ENCODE assay signal across 4 cellular contexts in genomic region chr1:25596641-25597040, GRCh38. TPM values are rescaled to one million over a fixed set of nuclear protein-coding genes. Genes with fewer than 3 reads are reported as not detected.
A peak's percentile ranks its signal among the peaks of the same experiment; 100 is the strongest.
DNase-seq lines count a peak whose midpoint lies in the region; ATAC-seq, FAIRE-seq and TF ChIP-seq lines count a peak whose summit lies in the region.
"Not testable (repeated sequence)": the region's sequence is repeated elsewhere in the genome, so short reads cannot be mapped to it uniquely, and the experiment has no call there.

No MANE protein-coding gene starts in this region.

- intact Hi-C loops in HCT116 (cut with micrococcal nuclease); spleen (cut with DNase I; ENCODE audit: low total_unique reads): not testable (repeated sequence)

- H2BK12ac ChIP-seq in H1 (ENCODE audit: low read depth, low read length): not testable (repeated sequence)

- not testable (repeated sequence) for H3K14ac ChIP-seq in H1 (ENCODE audit: insufficient read length)

- FAIRE-seq in H1 (lab: Jason Lieb, UNC): not testable (repeated sequence)

- not testable (repeated sequence) for TF ChIP-seq RAD21 in HCT116 (IDR thresholded peaks at IDR 0.05; ENCODE audit: low read depth); Ishikawa (IDR thresholded peaks at IDR 0.05; ENCODE audit: low read depth); H1 (IDR thresholded peaks at IDR 0.05 in 1 of 2, conservative IDR thresholded peaks at IDR 0.05 in 1 of 2; ENCODE audit: low read depth in 2 of 2, low read length in 2 of 2)

- not testable (repeated sequence) for H3K23ac ChIP-seq in H1 (ENCODE audit: insufficient read length)

- not testable (repeated sequence) for TF ChIP-seq CTCF in HCT116 (IDR thresholded peaks at IDR 0.05 in 2 of 3, conservative IDR thresholded peaks at IDR 0.05 in 1 of 3; ENCODE audit: borderline replicate concordance in 1 of 3, insufficient read depth in 1 of 3, low read depth in 2 of 3, low read length in 2 of 3); H1 (IDR thresholded peaks at IDR 0.05; ENCODE audit: control extremely low read depth in 1 of 3, insufficient read depth in 1 of 3, low read depth in 1 of 3, low read length in 3 of 3); spleen (IDR thresholded peaks at IDR 0.05 in 8 of 11, conservative IDR thresholded peaks at IDR 0.05 in 3 of 11)

- not testable (repeated sequence) for H2BK120ac ChIP-seq in H1 (replicated peaks; ENCODE audit: low read depth, low read length)

- not testable (repeated sequence) for H3K56ac ChIP-seq in H1 (replicated peaks; ENCODE audit: insufficient read length, low read depth, low read length)

- not testable (repeated sequence) for H3K4me2 ChIP-seq in HCT116 (ENCODE audit: low read length); H1 (ENCODE audit: insufficient read depth in 1 of 2, low read depth in 2 of 2, low read length in 2 of 2)

- DNase-seq in HCT116 (ENCODE audit: low read depth, low spot score); H1 (ENCODE audit: low read depth in 1 of 2, low spot score in 2 of 2): not testable (repeated sequence)
- peak; percentile 18 for DNase-seq in spleen

- not testable (repeated sequence) for H2BK5ac ChIP-seq in H1 (ENCODE audit: low read depth, low read length)

- RAD21 ChIA-PET in HCT116 (lab: Charles Lee; ENCODE audit: low non-redundant PET in 1 of 2, low total read pairs in 2 of 2, uncharacterized antibody in 2 of 2, unreplicated experiment in 2 of 2): not testable (repeated sequence)

- H3K9me3 ChIP-seq in HCT116 (ENCODE audit: control insufficient read depth in 1 of 2, insufficient read depth in 1 of 2, low read depth in 1 of 2, low read length in 2 of 2); H1 (ENCODE audit: insufficient read depth in 2 of 2, low read depth in 1 of 2, low read length in 1 of 2); spleen: not testable (repeated sequence)

- ATAC-seq in HCT116: not testable (repeated sequence)

- not testable (repeated sequence) for H3K4ac ChIP-seq in H1 (replicated peaks; ENCODE audit: insufficient read length, low read depth, low read length)

- not testable (repeated sequence) for H3K9me2 ChIP-seq in HCT116 (ENCODE audit: insufficient read depth)

- 91% methylated on average over 5 of the region's 5 CpGs; no CpG with 5 or more reads in 1 of the 2 experiments for WGBS in H1 (ENCODE audit: extremely low coverage in 1 of 2, insufficient coverage in 1 of 2, insufficient read length in 1 of 2, insufficient replicate concordance in 2 of 2, low coverage in 1 of 2, low lambda C conversion rate in 2 of 2, missing lambda C conversion rate in 1 of 2), 2 experiments
- 88 to 99% (median 90%) methylated on average over 5 of the region's 5 CpGs for WGBS in spleen, 5 donors

- H3K27me3 ChIP-seq in HCT116 (ENCODE audit: insufficient read depth, low read length); H1 (replicated peaks in 1 of 4; ENCODE audit: control insufficient read depth in 3 of 4, extremely low read depth in 1 of 4, insufficient read depth in 3 of 4, low read length in 3 of 4); spleen (replicated peaks in 1 of 7): not testable (repeated sequence)

- not testable (repeated sequence) for H3K79me1 ChIP-seq in H1 (ENCODE audit: low read depth, low read length)

- not testable (repeated sequence) for H3K4me1 ChIP-seq in HCT116 (ENCODE audit: control insufficient read depth in 1 of 2, insufficient read depth in 2 of 2, low read length in 2 of 2); H1 (replicated peaks in 1 of 4; ENCODE audit: control insufficient read depth in 3 of 4, insufficient read depth in 4 of 4, low read length in 3 of 4); spleen

- not testable (repeated sequence) for H4K8ac ChIP-seq in H1 (ENCODE audit: extremely low read depth, insufficient read depth, low read length)

- H2AK5ac ChIP-seq in H1 (ENCODE audit: low read depth, low read length): not testable (repeated sequence)

- CTCF ChIA-PET in HCT116 (lab: Charles Lee): not testable (repeated sequence)
- CTCF ChIA-PET in H1 (lab: Charles Lee; ENCODE audit: partially characterized antibody): interaction anchor here (0.9 to 2.4 kb wide), 6 partner anchors 12 to 97 kb away, joined by 3 to 9 read pairs (median 3); no protein-coding TSS in a partner anchor

- H3K23me2 ChIP-seq in H1 (ENCODE audit: low read depth, low read length): not testable (repeated sequence)

- not testable (repeated sequence) for H2AFZ ChIP-seq in HCT116 (ENCODE audit: low read depth, low read length, poor library complexity, severe bottlenecking); H1 (ENCODE audit: low read length)

- not testable (repeated sequence) for H3K36me3 ChIP-seq in HCT116 (ENCODE audit: control insufficient read depth in 1 of 2, insufficient read depth in 2 of 2, low read length in 2 of 2); H1 (ENCODE audit: control insufficient read depth in 2 of 4, insufficient read depth in 4 of 4, low read length in 3 of 4); spleen

- not testable (repeated sequence) for H4K20me1 ChIP-seq in HCT116 (ENCODE audit: insufficient read depth); H1 (replicated peaks in 1 of 2; ENCODE audit: control insufficient read depth in 1 of 2, insufficient read depth in 2 of 2, low read length in 2 of 2)

- not testable (repeated sequence) for H2BK15ac ChIP-seq in H1 (ENCODE audit: low read length)

- TF ChIP-seq EP300 in Ishikawa (IDR thresholded peaks at IDR 0.05; ENCODE audit: borderline replicate concordance); H1 (IDR thresholded peaks at IDR 0.05; ENCODE audit: borderline replicate concordance in 1 of 2, low read depth in 2 of 2, low read length in 2 of 2): not testable (repeated sequence)

- not testable (repeated sequence) for H3K79me2 ChIP-seq in HCT116 (ENCODE audit: insufficient read depth, low read length); H1 (ENCODE audit: control insufficient read depth in 1 of 2, insufficient read depth in 2 of 2, low read length in 2 of 2)

- not testable (repeated sequence) for BruUV-seq in HCT116 (replicated peaks; lab: Mats Ljungman, UMichigan)

- not testable (repeated sequence) for H4K91ac ChIP-seq in H1 (replicated peaks; ENCODE audit: insufficient read length, low read length)

- POLR2A ChIA-PET in HCT116 (lab: Charles Lee): not testable (repeated sequence)
- POLR2A ChIA-PET in H1 (lab: Charles Lee; ENCODE audit: partially characterized antibody): interaction anchor here (1.1 to 1.4 kb wide), 3 partner anchors 10 to 101 kb away, joined by 3 to 5 read pairs (median 4); no protein-coding TSS in a partner anchor

- not testable (repeated sequence) for TF ChIP-seq POLR2A in HCT116 (IDR thresholded peaks at IDR 0.05; ENCODE audit: borderline replicate concordance, extremely low read depth, insufficient read depth, insufficient read length); H1 (IDR thresholded peaks at IDR 0.05; ENCODE audit: control extremely low read depth in 1 of 2, low read depth in 2 of 2, low read length in 2 of 2); spleen (IDR thresholded peaks at IDR 0.05)

- H2BK20ac ChIP-seq in H1 (ENCODE audit: low read length): not testable (repeated sequence)

- H3K18ac ChIP-seq in H1 (ENCODE audit: extremely low read depth, low read length): not testable (repeated sequence)

- not testable (repeated sequence) for H4K5ac ChIP-seq in H1 (ENCODE audit: insufficient read length, low read depth, low read length)

- not testable (repeated sequence) for H3K9ac ChIP-seq in HCT116 (ENCODE audit: low read length); H1 (replicated peaks in 1 of 4; ENCODE audit: extremely low read depth in 1 of 4, low read depth in 3 of 4, low read length in 3 of 4)

- H3K27ac ChIP-seq in HCT116 (ENCODE audit: low read depth, low read length); H1 (ENCODE audit: low read depth, low read length); spleen: not testable (repeated sequence)

- H3K4me3 ChIP-seq in HCT116 (replicated peaks in 1 of 2; ENCODE audit: low read depth in 1 of 2, low read length in 2 of 2); H1 (ENCODE audit: extremely low read depth in 1 of 4, insufficient read depth in 2 of 4, low read depth in 3 of 4, low read length in 4 of 4); spleen: not testable (repeated sequence)

RNA-seq across cellular contexts. Expression of gene MAN1C1, which starts 19.9 kb away (rescaled TPM):
- total RNA-seq in HCT116 (2021; ENCODE audit: unreplicated experiment) (1.2 TPM), spleen (10 to 100 TPM; 25.0 to 54.3 (median 47.2) TPM)
- 0.99 and 1.4 TPM in 2 replicates for polyA plus RNA-seq in HCT116 (2012)
- 7.7 and 7.8 TPM in 2 replicates for total RNA-seq in H1 (2021; fragmentation: NEBNext Ultra II Directional; extraction: Animal tissue kit (Norgen Biotek cat#: 25700))
- polyA plus RNA-seq in H1 (2011; rRNA removed) (14.4 and 15.2 TPM in 2 replicates), spleen (1 to 10 TPM; 4.6 to 7.0 (median 6.9) TPM)
- 8.9 TPM for polyA plus RNA-seq in H1 (2011; cell fraction: cytosol; rRNA removed)
- 14.7 TPM for polyA plus RNA-seq in H1 (2011; cell fraction: nucleus; rRNA removed)
- 8.3 to 9.9 TPM (median 8.7 TPM) in 4 replicates for polyA plus RNA-seq in H1 (2012, experiment 1 of 2)
- 6.4 TPM for polyA plus RNA-seq in H1 (2012, experiment 2 of 2)
- polyA plus RNA-seq in H1 (2013, experiment 1 of 2): 5.7 TPM
- 7.0 TPM for polyA plus RNA-seq in H1 (2013, experiment 2 of 2)
- 7.1 and 9.0 TPM in 2 replicates for polyA minus RNA-seq in H1 (2011; rRNA and poly(A)+ RNA removed)
- 4.8 TPM for polyA minus RNA-seq in H1 (2011; cell fraction: cytosol; rRNA and poly(A)+ RNA removed)
- polyA minus RNA-seq in H1 (2011; cell fraction: nucleus; rRNA and poly(A)+ RNA removed): 6.1 TPM

RNA-seq across cellular contexts. Expression of gene LDLRAP1, which starts 53.2 kb away (rescaled TPM):
- total RNA-seq in HCT116 (2021; ENCODE audit: unreplicated experiment): 26.0 TPM
- polyA plus RNA-seq in HCT116 (2012): 21.5 and 24.2 TPM in 2 replicates
- 12.8 and 14.0 TPM in 2 replicates for total RNA-seq in H1 (2021; fragmentation: NEBNext Ultra II Directional; extraction: Animal tissue kit (Norgen Biotek cat#: 25700))
- 13.2 and 16.3 TPM in 2 replicates for polyA plus RNA-seq in H1 (2011; rRNA removed)
- polyA plus RNA-seq in H1 (2011; cell fraction: cytosol; rRNA removed): 10.4 TPM
- polyA plus RNA-seq in H1 (2011; cell fraction: nucleus; rRNA removed): 16.7 TPM
- 9.3 to 13.5 TPM (median 11.9 TPM) in 4 replicates for polyA plus RNA-seq in H1 (2012, experiment 1 of 2)
- 13.0 TPM for polyA plus RNA-seq in H1 (2012, experiment 2 of 2)
- 9.4 TPM for polyA plus RNA-seq in H1 (2013, experiment 1 of 2)
- 9.6 TPM for polyA plus RNA-seq in H1 (2013, experiment 2 of 2)
- polyA minus RNA-seq in H1 (2011; rRNA and poly(A)+ RNA removed): 9.7 and 11.7 TPM in 2 replicates
- polyA minus RNA-seq in H1 (2011; cell fraction: cytosol; rRNA and poly(A)+ RNA removed): 8.3 TPM
- 9.7 TPM for polyA minus RNA-seq in H1 (2011; cell fraction: nucleus; rRNA and poly(A)+ RNA removed)
- 100 to 1,000 TPM in 1 of 7 donors, 10 to 100 TPM in 6; 62.6 to 105 (median 82.3) TPM for total RNA-seq in spleen
- polyA plus RNA-seq in spleen: 10 to 100 TPM; 21.7 to 45.9 (median 28.4) TPM
